Comparison of ENCODE assay signal across 8 cellular contexts in the genomic region with DNA sequence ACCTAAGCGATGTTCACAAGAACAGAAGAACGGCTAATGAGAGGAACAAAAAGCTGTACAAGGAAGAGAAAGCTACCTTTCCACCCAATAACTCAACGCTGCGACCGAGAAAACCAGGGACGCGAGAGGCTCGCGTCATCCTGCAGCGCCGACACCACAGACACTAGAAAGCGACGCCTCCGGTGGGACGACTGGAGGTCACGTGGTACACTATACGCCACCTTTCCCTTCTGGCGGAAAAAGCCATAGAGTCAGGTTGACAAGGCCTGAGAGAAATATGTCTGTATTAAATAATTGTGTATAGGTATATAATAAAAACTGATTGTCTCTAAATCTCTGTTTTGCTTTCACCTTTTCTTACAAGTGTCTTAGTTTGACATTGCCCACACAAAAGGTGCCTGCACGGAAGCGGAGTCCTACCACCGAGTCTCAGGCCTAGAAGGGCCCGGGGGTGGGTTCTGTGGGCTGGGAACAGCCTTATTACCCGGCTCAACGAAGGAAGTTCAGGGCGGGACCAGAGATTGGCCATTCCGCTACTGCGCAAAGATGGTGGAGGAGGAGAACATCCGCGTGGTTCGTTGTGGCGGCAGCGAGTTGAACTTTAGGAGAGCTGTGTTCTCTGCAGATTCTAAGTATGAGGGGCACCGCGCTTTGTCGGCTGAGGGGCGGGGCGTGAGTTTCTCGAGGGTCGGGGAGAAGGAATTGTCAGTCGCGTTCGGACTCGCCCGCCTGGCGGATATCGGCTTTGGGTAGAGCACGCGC. TPM values are rescaled to one million over a fixed set of nuclear protein-coding genes. Genes with fewer than 3 reads are reported as not detected.
DNase-seq lines count a peak whose midpoint lies in the region; ATAC-seq and TF ChIP-seq lines count a peak whose summit lies in the region.

Gene WDR75, plus strand, starts transcription at position 528 of the 762 bp plus-strand sequence. Its CDS starts 19 bp downstream, at position 547.

- peaks cover 9% of the 10 kb centered on the region for H3K36me3 Mint-ChIP-seq in activated CD4-positive, alpha-beta T cell treated with anti-CD3 and anti-CD28 coated beads for 36 hours (ENCODE audit: low read depth)

- H3K36me3 ChIP-seq in kidney epithelial cell (ENCODE audit: control insufficient read depth, insufficient read depth, low read length) = no peaks in the 10 kb centered on the region

- POLR2A ChIA-PET in activated CD4-positive, alpha-beta T cell treated with anti-CD3 and anti-CD28 coated beads for 36 hours (lab: Charles Lee) = interaction anchor here (1.0 kb wide), 1 partner anchor 221 kb away, joined by 3 read pairs; no protein-coding TSS in a partner anchor

- TF ChIP-seq CTCF in kidney epithelial cell (IDR thresholded peaks at IDR 0.05; ENCODE audit: insufficient read depth, low read length, poor library complexity, severe bottlenecking) = no peak

- H3K4me3 Mint-ChIP-seq in activated CD4-positive, alpha-beta T cell treated with anti-CD3 and anti-CD28 coated beads for 36 hours = no peak within 1 kb of the TSS

- peak within 1 kb of the TSS; percentile 84 for H3K4me3 ChIP-seq in kidney epithelial cell (ENCODE audit: low read depth, low read length)

- peak within 1 kb of the TSS; percentile 99 for H3K27ac Mint-ChIP-seq in activated CD4-positive, alpha-beta T cell treated with anti-CD3 and anti-CD28 coated beads for 36 hours

- peak; percentile 83 for ATAC-seq in HG03442 (IDR thresholded peaks at IDR 0.05; ENCODE audit: unreplicated experiment)
- ATAC-seq in activated CD4-positive, alpha-beta T cell treated with anti-CD3 and anti-CD28 coated beads for 36 hours = peak; percentile 91

- CTCF ChIA-PET in activated CD4-positive, alpha-beta T cell treated with anti-CD3 and anti-CD28 coated beads for 36 hours (lab: Charles Lee) = interaction anchor here (0.6 to 1.0 kb wide), 4 partner anchors 24 to 532 kb away, joined by 3 to 5 read pairs (median 3); partner anchors contain the start of gene ASNSD1

- no peaks in the 10 kb centered on the region for H3K27me3 Mint-ChIP-seq in activated CD4-positive, alpha-beta T cell treated with anti-CD3 and anti-CD28 coated beads for 36 hours

- H3K4me1 Mint-ChIP-seq in activated CD4-positive, alpha-beta T cell treated with anti-CD3 and anti-CD28 coated beads for 36 hours = peaks cover 20% of the 10 kb centered on the region

- H3K27ac ChIP-seq in cingulate gyrus (ENCODE audit: low read depth, low read length) = peak within 1 kb of the TSS; percentile 95

- H3K9me3 Mint-ChIP-seq in activated CD4-positive, alpha-beta T cell treated with anti-CD3 and anti-CD28 coated beads for 36 hours (ENCODE audit: low read depth) = no peaks in the 10 kb centered on the region

- H3K27me3 ChIP-seq in kidney epithelial cell (ENCODE audit: control insufficient read depth, insufficient read depth, low read length) = no peaks in the 10 kb centered on the region

- DNase-seq in Ammon's horn (ENCODE audit: low spot score) = peak; percentile 97
- DNase-seq in GM19238 (ENCODE audit: insufficient read length, low spot score) = peak; percentile 58
- DNase-seq in NCI-H524 (lab: John Stamatoyannopoulos, UW) = peak; percentile 85 to 92
- peak; percentile 95 for DNase-seq in activated CD4-positive, alpha-beta T cell treated with anti-CD3 and anti-CD28 coated beads for 36 hours
- peak; percentile 73 for DNase-seq in kidney epithelial cell (ENCODE audit: low read depth)
- DNase-seq in stimulated activated CD4-positive, alpha-beta T cell treated with anti-CD3 and anti-CD28 coated beads, Interleukin-15, amount 100 ng/mL, for 48 hours (ENCODE audit: low read depth in 2 of 2) = peak; percentile 85 to 91

- intact Hi-C loops in activated CD4-positive, alpha-beta T cell treated with anti-CD3 and anti-CD28 coated beads for 36 hours (cut with DNase I, micrococcal nuclease) = loop anchor here (1.0 to 10.0 kb wide), 13 partner anchors 136 to 1856 kb away; partner anchors contain the start of genes ORMDL1 (in 2 of the 2), PMS1 (in 2 of the 2), SLC40A1 (in 2 of the 2) and ASNSD1 (in 1 of the 2)

RNA-seq across cellular contexts. Expression of gene WDR75, which starts in this region (rescaled TPM):
- 10 to 100 TPM; 82.1 to 82.3 TPM for total RNA-seq in activated CD4-positive, alpha-beta T cell treated with anti-CD3 and anti-CD28 coated beads for 36 hours
- 42.2 and 46.8 TPM in 2 replicates for total RNA-seq in kidney epithelial cell

Comparison
In these comparisons a context has a peak if more than half of its experiments do, and no peak if none do; other contexts are left out.
1. Peak in every context shown above with its lines: DNase-seq, ATAC-seq, H3K4me3 ChIP-seq and H3K27ac ChIP-seq.